10 cellular contexts compared by ENCODE assay signal in genomic region chr2:155043097-155043496, GRCh38.
"Had no signal": no experiment of that assay in that cellular context is flagged by ENCODE, and none has a peak within 500 bp of the region (broad histone marks: within the 10 kb centered on the region; RNA-seq: fewer than 3 reads in every experiment).

No MANE protein-coding gene starts in this region.

- FAIRE-seq: H1, H54 had no signal

- H2AFZ ChIP-seq: GM23248, GM23338 had no signal

- H3K27ac ChIP-seq: GM23248 had no signal

- H3K4me2 ChIP-seq: GM23338 had no signal

- H3K4me3 ChIP-seq: GM23248, GM23338, HAP-1 had no signal

- H3K9ac ChIP-seq: GM23248 had no signal

- H3K36me3 ChIP-seq: HAP-1 had no signal

- ATAC-seq: GM23338 had no signal

- H3K4me1 ChIP-seq: HAP-1 had no signal

- DNase-seq: GM23248, GOT3, H7, H9, HCEC 1CT, HFFc6 had no signal
